ENCODE assay signal across 16 cellular contexts in the genomic region with DNA sequence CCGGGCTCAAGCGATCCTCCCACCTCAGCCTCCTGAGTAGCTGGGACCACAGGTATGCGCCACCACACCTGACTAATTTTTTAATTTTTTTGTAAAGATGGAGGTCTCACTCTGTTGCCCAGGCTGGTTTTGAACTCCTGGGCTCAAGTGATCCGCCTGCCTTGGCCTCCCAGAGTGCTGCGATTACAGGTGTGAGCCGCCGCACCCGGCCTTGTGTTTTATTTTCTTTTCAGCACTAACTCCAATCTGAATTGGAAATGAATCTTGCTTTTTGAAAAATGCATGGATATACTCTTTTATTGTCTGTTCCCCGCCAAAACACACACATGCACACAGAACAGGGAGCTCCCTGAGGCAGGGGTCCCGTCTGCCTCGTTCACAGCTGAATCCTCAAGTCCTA. TPM values are rescaled to one million over a fixed set of nuclear protein-coding genes. Genes with fewer than 3 reads are reported as not detected.
DNase-seq lines count a peak whose midpoint lies in the region; ATAC-seq and TF ChIP-seq lines count a peak whose summit lies in the region.
"Had no signal": no experiment of that assay in that cellular context is flagged by ENCODE, and none has a peak within 500 bp of the region (broad histone marks: within the 10 kb centered on the region; RNA-seq: fewer than 3 reads in every experiment).

No MANE protein-coding gene starts in this region.

- peak overlapping the region; percentile 81 for H3K4me3 Mint-ChIP-seq in Caco-2 (ENCODE audit: unreplicated experiment)
- H3K4me3 Mint-ChIP-seq in activated CD8-positive, alpha-beta T cell treated with anti-CD3 and anti-CD28 coated beads, Interleukin-2, amount 10 ng/mL, durations not matched to agents 7 days and 5 days, result peak overlapping the region; percentile 87
- H3K4me3 Mint-ChIP-seq in naive thymus-derived CD4-positive, alpha-beta T cell, result peak overlapping the region; percentile 86 to 99 (median 92)

- H3F3A ChIP-seq in SK-N-SH (replicated peaks; ENCODE audit: insufficient read depth), result peaks cover 23% of the 10 kb centered on the region

- DNase-seq in SK-N-SH, result no peak
- no peak for DNase-seq in Caco-2
- no peak for DNase-seq in activated CD8-positive, alpha-beta T cell treated with anti-CD3 and anti-CD28 coated beads, Interleukin-2, amount 10 ng/mL, durations not matched to agents 7 days and 5 days
- no peak for DNase-seq in naive thymus-derived CD4-positive, alpha-beta T cell
- DNase-seq in effector CD8-positive, alpha-beta T cell (lab: John Stamatoyannopoulos, UW), result no peak
- DNase-seq: caudate nucleus, NCI-H1105 had no signal

- H3K4me3 ChIP-seq in SK-N-SH (ENCODE audit: low read depth in 2 of 2, low read length in 1 of 2) (no peak overlapping the region), Caco-2 (ENCODE audit: low read depth, low read length) (no peak overlapping the region)
- H3K4me3 ChIP-seq in naive thymus-derived CD4-positive, alpha-beta T cell (ENCODE audit: low read length), result no peak overlapping the region

- POLR2A ChIA-PET in SK-N-SH (lab: Yijun Ruan, JAX), result no interaction called here
- POLR2A ChIA-PET in Caco-2 (lab: Charles Lee), result interaction anchor here (1.1 kb wide), 1 partner anchor 14 kb away, joined by 4 read pairs; a partner anchor contains a TSS
- POLR2A ChIA-PET in activated CD8-positive, alpha-beta T cell treated with anti-CD3 and anti-CD28 coated beads, Interleukin-2, amount 10 ng/mL, durations not matched to agents 7 days and 5 days (lab: Charles Lee), result interaction anchor here (2.3 kb wide), 1 partner anchor 13 kb away, joined by 8 read pairs; a partner anchor contains a TSS
- POLR2A ChIA-PET in naive thymus-derived CD4-positive, alpha-beta T cell (lab: Charles Lee), result interaction anchor here (1.4 to 2.6 kb wide), 2 partner anchors 13 to 170 kb away, joined by 4 to 29 read pairs; a partner anchor contains a TSS

- H3K9me2 ChIP-seq in SK-N-SH, result no peaks in the 10 kb centered on the region

- no peak for TF ChIP-seq RAD21 in SK-N-SH (IDR thresholded peaks at IDR 0.05; ENCODE audit: low read length)

- peak overlapping the region; percentile 27 for H3K27ac Mint-ChIP-seq in Caco-2 (ENCODE audit: unreplicated experiment)
- H3K27ac Mint-ChIP-seq in activated CD8-positive, alpha-beta T cell treated with anti-CD3 and anti-CD28 coated beads, Interleukin-2, amount 10 ng/mL, durations not matched to agents 7 days and 5 days, result peak overlapping the region; percentile 32
- H3K27ac Mint-ChIP-seq in naive thymus-derived CD4-positive, alpha-beta T cell, result peak overlapping the region in 5 of 9 donors; percentile 52 to 92 (median 68)

- BruUV-seq in Caco-2 (replicated peaks; lab: Mats Ljungman, UMichigan), result no TSS peak

- H3K4me1 ChIP-seq in SK-N-SH (ENCODE audit: control insufficient read depth in 1 of 2, insufficient read depth in 2 of 2, low read depth in 1 of 2, low read length in 1 of 2), result peaks cover 12 to 18% of the 10 kb centered on the region in 2 experiments; a peak in 2 of 4 replicates
- peaks cover 13% of the 10 kb centered on the region for H3K4me1 ChIP-seq in Caco-2
- peaks cover 4 to 12% of the 10 kb centered on the region in 2 donors for H3K4me1 ChIP-seq in naive thymus-derived CD4-positive, alpha-beta T cell (ENCODE audit: control insufficient read depth in 2 of 2, insufficient read depth in 2 of 2, low read length in 2 of 2)

- H3K27me3 ChIP-seq in SK-N-SH (ENCODE audit: insufficient read depth), result no peaks in the 10 kb centered on the region
- no peaks in the 10 kb centered on the region for H3K27me3 ChIP-seq in Caco-2 (replicated peaks; ENCODE audit: control insufficient read depth, insufficient read depth, low read length)
- no peaks in the 10 kb centered on the region for H3K27me3 ChIP-seq in naive thymus-derived CD4-positive, alpha-beta T cell (ENCODE audit: control insufficient read depth in 2 of 2, insufficient read depth in 2 of 2, low read length in 2 of 2)
- H3K27me3 ChIP-seq: left lung had no signal

- peaks cover 20% of the 10 kb centered on the region for H3K36me3 Mint-ChIP-seq in Caco-2 (ENCODE audit: insufficient read depth, unreplicated experiment)
- no peaks in the 10 kb centered on the region for H3K36me3 Mint-ChIP-seq in activated CD8-positive, alpha-beta T cell treated with anti-CD3 and anti-CD28 coated beads, Interleukin-2, amount 10 ng/mL, durations not matched to agents 7 days and 5 days (ENCODE audit: low read depth)
- H3K36me3 Mint-ChIP-seq in naive thymus-derived CD4-positive, alpha-beta T cell, result no peaks in the 10 kb centered on the region

- no peak overlapping the region for H2AFZ ChIP-seq in SK-N-SH (ENCODE audit: low read depth)

- H3K9me3 ChIP-seq in SK-N-SH (no peaks in the 10 kb centered on the region), Caco-2 (no peaks in the 10 kb centered on the region)
- no peaks in the 10 kb centered on the region for H3K9me3 ChIP-seq in naive thymus-derived CD4-positive, alpha-beta T cell (ENCODE audit: control insufficient read depth in 2 of 3, low read length in 3 of 3)
- H3K9me3 ChIP-seq: left lung had no signal

- CTCF ChIA-PET in SK-N-SH (lab: Yijun Ruan, JAX), result interaction anchor here (0.6 to 1.4 kb wide), 3 partner anchors 9 to 361 kb away, joined by 3 to 8 read pairs (median 5); no protein-coding TSS in a partner anchor
- CTCF ChIA-PET in Caco-2 (lab: Charles Lee), result no interaction called here
- CTCF ChIA-PET in activated CD8-positive, alpha-beta T cell treated with anti-CD3 and anti-CD28 coated beads, Interleukin-2, amount 10 ng/mL, durations not matched to agents 7 days and 5 days (lab: Charles Lee), result interaction anchor here (2.7 kb wide), 1 partner anchor 41 kb away, joined by 24 read pairs; no protein-coding TSS in a partner anchor
- CTCF ChIA-PET in naive thymus-derived CD4-positive, alpha-beta T cell (lab: Charles Lee), result interaction anchor here (1.2 kb wide), 1 partner anchor 170 kb away, joined by 3 read pairs; no protein-coding TSS in a partner anchor

- H3K27ac ChIP-seq in SK-N-SH (ENCODE audit: low read depth in 2 of 2, low read length in 1 of 2), result no peak overlapping the region
- no peak overlapping the region for H3K27ac ChIP-seq in naive thymus-derived CD4-positive, alpha-beta T cell (ENCODE audit: low read depth, low read length)

- H4K20me1 ChIP-seq in SK-N-SH (ENCODE audit: insufficient read depth), result no peaks in the 10 kb centered on the region

- peak overlapping the region; percentile 81; the same call in 1 of the 2 replicates for H3K4me2 ChIP-seq in SK-N-SH

- no peak overlapping the region for H3K9ac ChIP-seq in SK-N-SH

- H3K79me2 ChIP-seq in SK-N-SH (ENCODE audit: insufficient read depth), result peaks cover 12% of the 10 kb centered on the region; the same call in 1 of the 2 replicates

- H3K9me3 Mint-ChIP-seq in Caco-2 (ENCODE audit: unreplicated experiment), result no peaks in the 10 kb centered on the region
- no peaks in the 10 kb centered on the region for H3K9me3 Mint-ChIP-seq in activated CD8-positive, alpha-beta T cell treated with anti-CD3 and anti-CD28 coated beads, Interleukin-2, amount 10 ng/mL, durations not matched to agents 7 days and 5 days (ENCODE audit: insufficient read depth)
- peaks cover 0 to 1% (median 0%) of the 10 kb centered on the region in 11 donors for H3K9me3 Mint-ChIP-seq in naive thymus-derived CD4-positive, alpha-beta T cell

- no peak for ATAC-seq in SK-N-SH treated with all-trans-retinoic acid at 6 μM for 48 hours
- ATAC-seq in activated CD8-positive, alpha-beta T cell treated with anti-CD3 and anti-CD28 coated beads, Interleukin-2, amount 10 ng/mL, durations not matched to agents 7 days and 5 days, result no peak
- ATAC-seq in naive thymus-derived CD4-positive, alpha-beta T cell, result no peak
- no peak for ATAC-seq in GM21390 (IDR thresholded peaks at IDR 0.05; ENCODE audit: unreplicated experiment)
- ATAC-seq in HG03354 (IDR thresholded peaks at IDR 0.05; ENCODE audit: poor library complexity, severe bottlenecking, unreplicated experiment), result no peak
- ATAC-seq: GM12878 had no signal

- TF ChIP-seq CTCF in SK-N-SH (IDR thresholded peaks at IDR 0.05) (no peak), Caco-2 (IDR thresholded peaks at IDR 0.05; ENCODE audit: insufficient read depth in 1 of 2, low read depth in 1 of 2, low read length in 1 of 2, severe bottlenecking in 1 of 2, unreplicated experiment in 1 of 2) (no peak)

- 95% methylated on average over 11 of the region's 11 CpGs for WGBS in SK-N-SH (ENCODE audit: low lambda C conversion rate)

- intact Hi-C loops in Caco-2 (cut with micrococcal nuclease; ENCODE audit: unreplicated experiment), result no loop called here
- intact Hi-C loops in naive thymus-derived CD4-positive, alpha-beta T cell (cut with micrococcal nuclease), result no loop called here

- peaks cover 11% of the 10 kb centered on the region for H3K4me1 Mint-ChIP-seq in Caco-2 (ENCODE audit: low read depth, unreplicated experiment)
- H3K4me1 Mint-ChIP-seq in activated CD8-positive, alpha-beta T cell treated with anti-CD3 and anti-CD28 coated beads, Interleukin-2, amount 10 ng/mL, durations not matched to agents 7 days and 5 days (ENCODE audit: low read depth), result peaks cover 28% of the 10 kb centered on the region
- peaks cover 14 to 36% (median 20%) of the 10 kb centered on the region in 7 donors for H3K4me1 Mint-ChIP-seq in naive thymus-derived CD4-positive, alpha-beta T cell

- no peak for TF ChIP-seq EP300 in SK-N-SH (IDR thresholded peaks at IDR 0.05; ENCODE audit: borderline replicate concordance in 1 of 2, low read depth in 1 of 2, low read length in 1 of 2)

- H3K36me3 ChIP-seq in SK-N-SH (replicated peaks in 1 of 2; ENCODE audit: control insufficient read depth in 1 of 2, insufficient read depth in 2 of 2, low read length in 1 of 2) (no peaks in the 10 kb centered on the region), Caco-2 (ENCODE audit: control insufficient read depth, insufficient read depth, low read length) (no peaks in the 10 kb centered on the region)
- H3K36me3 ChIP-seq in naive thymus-derived CD4-positive, alpha-beta T cell (ENCODE audit: control insufficient read depth in 2 of 3, insufficient read depth in 3 of 3, low read length in 3 of 3), result no peaks in the 10 kb centered on the region
- H3K36me3 ChIP-seq: left lung had no signal

- peaks cover 7% of the 10 kb centered on the region for H3K27me3 Mint-ChIP-seq in Caco-2 (ENCODE audit: insufficient read depth, unreplicated experiment)
- no peaks in the 10 kb centered on the region for H3K27me3 Mint-ChIP-seq in activated CD8-positive, alpha-beta T cell treated with anti-CD3 and anti-CD28 coated beads, Interleukin-2, amount 10 ng/mL, durations not matched to agents 7 days and 5 days (ENCODE audit: low read depth)
- H3K27me3 Mint-ChIP-seq in naive thymus-derived CD4-positive, alpha-beta T cell, result peaks cover 0 to 5% (median 0%) of the 10 kb centered on the region in 5 donors

RNA-seq across cellular contexts. Expression of a gene that starts 1.3 kb away (rescaled TPM):
- polyA plus RNA-seq in SK-N-SH (2012; rRNA removed), result 60.9 and 65.4 TPM in 2 replicates
- 31.2 and 47.8 TPM in 2 replicates for polyA plus RNA-seq in SK-N-SH (2012; cell fraction: cytosol; rRNA removed)
- polyA plus RNA-seq in SK-N-SH (2012; cell fraction: nucleus; rRNA removed), result 43.5 and 46.8 TPM in 2 replicates
- total RNA-seq in Caco-2 (2022), result 40.6 and 49.6 TPM in 2 replicates
- total RNA-seq in activated CD8-positive, alpha-beta T cell treated with anti-CD3 and anti-CD28 coated beads, Interleukin-2, amount 10 ng/mL, durations not matched to agents 7 days and 5 days, result 10 to 100 TPM; 31.9 to 32.1 TPM
- total RNA-seq in naive thymus-derived CD4-positive, alpha-beta T cell, result 10 to 100 TPM in 3 of 5 experiments, 1 to 10 TPM in 2; 5.1 to 20.1 (median 11.3) TPM
- polyA plus RNA-seq in naive thymus-derived CD4-positive, alpha-beta T cell, result 10 to 100 TPM; 25.9 to 31.2 TPM

RNA-seq across cellular contexts. Expression of a gene that starts 1.8 kb away (rescaled TPM):
- not detected in 2 replicates for polyA plus RNA-seq in SK-N-SH (2012; rRNA removed)
- polyA plus RNA-seq in SK-N-SH (2012; cell fraction: cytosol; rRNA removed), result not detected in 2 replicates
- polyA plus RNA-seq in SK-N-SH (2012; cell fraction: nucleus; rRNA removed), result 0.27 and 0.29 TPM in 2 replicates
- not detected in 2 replicates for total RNA-seq in Caco-2 (2022)
- total RNA-seq in activated CD8-positive, alpha-beta T cell treated with anti-CD3 and anti-CD28 coated beads, Interleukin-2, amount 10 ng/mL, durations not matched to agents 7 days and 5 days, result not detected
- not detected for total RNA-seq in naive thymus-derived CD4-positive, alpha-beta T cell
- polyA plus RNA-seq in naive thymus-derived CD4-positive, alpha-beta T cell, result not detected
- total RNA-seq: GM12878, left lung, NCI-H460, omental fat pad, RPMI7951 had no signal
- polyA plus RNA-seq: GM12878, thymus had no signal

RNA-seq across cellular contexts. Expression of a gene that starts 13.7 kb away (rescaled TPM):
- 0.73 and 1.6 TPM in 2 replicates for polyA plus RNA-seq in SK-N-SH (2012; rRNA removed)
- polyA plus RNA-seq in SK-N-SH (2012; cell fraction: cytosol; rRNA removed), result 0.58 and 1.1 TPM in 2 replicates
- polyA plus RNA-seq in SK-N-SH (2012; cell fraction: nucleus; rRNA removed), result 3.7 and 4.2 TPM in 2 replicates
- 12.3 and 13.9 TPM in 2 replicates for total RNA-seq in Caco-2 (2022)
- 10 to 100 TPM; 10.2 to 11.6 TPM for total RNA-seq in activated CD8-positive, alpha-beta T cell treated with anti-CD3 and anti-CD28 coated beads, Interleukin-2, amount 10 ng/mL, durations not matched to agents 7 days and 5 days
- 10 to 100 TPM in 2 of 5 experiments, 1 to 10 TPM in 3; 6.6 to 27.2 (median 9.0) TPM for total RNA-seq in naive thymus-derived CD4-positive, alpha-beta T cell
- polyA plus RNA-seq in naive thymus-derived CD4-positive, alpha-beta T cell, result 1 to 10 TPM in 1 of 2 donors, under 1 TPM in 1; 0.07 to 1.6 TPM

RNA-seq across cellular contexts. Expression of a gene that starts 19.6 kb away (rescaled TPM):
- polyA plus RNA-seq in SK-N-SH (2012; rRNA removed), result 0.02 TPM in 1 of 2 replicates, not detected in the other
- polyA plus RNA-seq in SK-N-SH (2012; cell fraction: cytosol; rRNA removed), result 0.01 and 0.03 TPM in 2 replicates
- 0.02 and 0.04 TPM in 2 replicates for polyA plus RNA-seq in SK-N-SH (2012; cell fraction: nucleus; rRNA removed)
- not detected in 2 replicates for total RNA-seq in Caco-2 (2022)
- total RNA-seq in activated CD8-positive, alpha-beta T cell treated with anti-CD3 and anti-CD28 coated beads, Interleukin-2, amount 10 ng/mL, durations not matched to agents 7 days and 5 days, result not detected
- not detected for total RNA-seq in naive thymus-derived CD4-positive, alpha-beta T cell
- not detected for polyA plus RNA-seq in naive thymus-derived CD4-positive, alpha-beta T cell
- total RNA-seq: GM12878, left lung, NCI-H460, omental fat pad had no signal

RNA-seq across cellular contexts. Expression of a gene that starts 22.3 kb away (rescaled TPM):
- polyA plus RNA-seq in SK-N-SH (2012; rRNA removed), result 84.4 and 89.9 TPM in 2 replicates
- polyA plus RNA-seq in SK-N-SH (2012; cell fraction: cytosol; rRNA removed), result 51.1 and 68.5 TPM in 2 replicates
- 132 and 194 TPM in 2 replicates for polyA plus RNA-seq in SK-N-SH (2012; cell fraction: nucleus; rRNA removed)
- 40.9 and 45.2 TPM in 2 replicates for total RNA-seq in Caco-2 (2022)
- total RNA-seq in activated CD8-positive, alpha-beta T cell treated with anti-CD3 and anti-CD28 coated beads, Interleukin-2, amount 10 ng/mL, durations not matched to agents 7 days and 5 days, result 10 to 100 TPM; 16.2 to 16.4 TPM
- total RNA-seq in naive thymus-derived CD4-positive, alpha-beta T cell, result 10 to 100 TPM in 1 of 5 experiments, 1 to 10 TPM in 4; 2.7 to 12.8 (median 7.5) TPM
- polyA plus RNA-seq in naive thymus-derived CD4-positive, alpha-beta T cell, result 1 to 10 TPM; 1.7 to 3.3 TPM
